12 cellular contexts compared by ENCODE assay signal in the genomic region with DNA sequence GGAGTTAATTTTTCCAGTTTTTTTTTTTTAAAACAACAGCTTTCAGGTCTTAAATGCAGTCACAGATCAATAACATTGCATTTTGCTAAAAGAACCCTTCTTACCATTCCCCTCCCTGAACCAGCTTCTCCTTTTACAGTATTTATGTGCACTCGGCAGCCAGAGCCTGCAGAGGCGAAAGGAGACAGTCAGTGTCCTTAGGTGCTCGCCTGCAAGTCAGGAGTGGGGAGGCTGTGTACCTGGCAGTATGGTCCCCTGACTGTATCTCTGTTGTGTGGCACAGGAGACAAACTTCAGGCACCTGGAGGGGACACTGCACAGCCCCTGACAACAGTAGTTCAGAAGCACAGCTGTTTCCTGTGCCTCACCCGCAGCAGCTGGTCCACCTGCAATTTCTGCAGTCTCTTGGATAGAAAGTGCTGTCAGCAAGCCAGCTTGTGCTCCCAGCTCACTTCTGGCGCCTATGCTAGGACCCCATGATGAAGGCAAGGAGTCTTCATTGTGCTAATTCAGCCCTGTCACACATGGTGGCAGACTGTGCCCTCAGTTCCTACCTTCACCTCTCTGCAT.
DNase-seq lines count a peak whose midpoint lies in the region; ATAC-seq and TF ChIP-seq lines count a peak whose summit lies in the region.
"Had no signal": no experiment of that assay in that cellular context is flagged by ENCODE, and none has a peak within 500 bp of the region (broad histone marks: within the 10 kb centered on the region; RNA-seq: fewer than 3 reads in every experiment).

No MANE protein-coding gene starts in this region.

- peak; percentile 78 to 79 for DNase-seq in SHP77 (lab: John Stamatoyannopoulos, UW)
- DNase-seq in Peyer's patch, result no peak
- no peak for DNase-seq in ecto neural progenitor cell (ENCODE audit: low spot score)
- no peak for DNase-seq in H7
- DNase-seq: activated CD4-positive, alpha-beta T cell treated with anti-CD3 and anti-CD28 coated beads for 1 hour; Caco-2; KG1; small intestine had no signal

- ATAC-seq in GM18502 (IDR thresholded peaks at IDR 0.05; ENCODE audit: poor library complexity, unreplicated experiment) (peak; percentile 95), GM21528 (IDR thresholded peaks at IDR 0.05; ENCODE audit: low FRiP score, unreplicated experiment) (peak; percentile 75), HG03432 (IDR thresholded peaks at IDR 0.05; ENCODE audit: unreplicated experiment) (peak; percentile 88), HG02973 (IDR thresholded peaks at IDR 0.05; ENCODE audit: unreplicated experiment) (no peak)

- no peaks in the 10 kb centered on the region for H3K9me3 ChIP-seq in Peyer's patch

- H3K36me3 ChIP-seq in Peyer's patch (no peaks in the 10 kb centered on the region), H7 (replicated peaks; ENCODE audit: control insufficient read depth, insufficient read depth, low read length) (no peaks in the 10 kb centered on the region)

- no peak overlapping the region for H3K27ac ChIP-seq in Peyer's patch

- no peak for TF ChIP-seq CTCF in Peyer's patch (IDR thresholded peaks at IDR 0.05)

- no peaks in the 10 kb centered on the region for H3K4me1 ChIP-seq in Peyer's patch

- H3K4me3 ChIP-seq in Peyer's patch (no peak overlapping the region), H7 (ENCODE audit: insufficient read depth, low read depth, low read length) (no peak overlapping the region)

- TF ChIP-seq POLR2A in Peyer's patch (IDR thresholded peaks at IDR 0.05), result no peak

- H3K27me3 ChIP-seq in Peyer's patch (no peaks in the 10 kb centered on the region), H7 (ENCODE audit: control insufficient read depth, insufficient read depth, low read length) (no peaks in the 10 kb centered on the region)

Comparison
In these comparisons a context has a peak if more than half of its experiments do, and no peak if none do; other contexts are left out.
1. DNase-seq: peak in SHP77 (2 of 2); none in Peyer's patch (0 of 3), ecto neural progenitor cell (single experiment) and H7 (single experiment).